18 cellular contexts compared by ENCODE assay signal in the genomic region with DNA sequence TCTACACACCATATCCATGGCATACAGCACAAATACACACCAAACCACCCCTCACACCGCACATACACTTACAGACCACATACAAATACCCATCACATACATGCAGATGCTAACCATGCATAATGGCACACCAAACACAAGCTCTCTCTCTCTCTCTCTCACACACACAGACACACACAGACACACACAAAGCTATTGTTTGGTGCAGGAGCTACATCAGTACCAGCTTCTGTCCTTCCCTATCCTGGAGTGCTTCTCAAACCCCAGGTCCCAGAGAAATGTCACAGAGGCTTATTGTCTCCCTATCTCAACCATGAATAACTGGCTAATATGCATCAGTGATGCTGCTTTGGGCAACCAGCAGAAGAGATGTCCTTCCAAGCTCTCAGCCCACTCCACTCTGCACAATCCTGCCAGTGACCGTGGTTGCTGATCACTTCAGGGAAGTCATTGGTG. TPM values are rescaled to one million over a fixed set of nuclear protein-coding genes. Genes with fewer than 3 reads are reported as not detected.
A peak's percentile ranks its signal among the peaks of the same experiment; 100 is the strongest.
DNase-seq lines count a peak whose midpoint lies in the region; ATAC-seq and TF ChIP-seq lines count a peak whose summit lies in the region.
"Had no signal": no experiment of that assay in that cellular context is flagged by ENCODE, and none has a peak within 500 bp of the region (broad histone marks: within the 10 kb centered on the region; RNA-seq: fewer than 3 reads in every experiment).

No MANE protein-coding gene starts in this region.

- H3K27me3 ChIP-seq in heart right ventricle, result peaks cover 0 to 16% (median 0%) of the 10 kb centered on the region in 7 donors

- peaks cover 35% of the 10 kb centered on the region for H3K27me3 Mint-ChIP-seq in activated naive CD4-positive, alpha-beta T cell treated with anti-CD3 and anti-CD28 coated beads, Interleukin-2, amount 10 ng/mL, durations not matched to agents 7 days and 5 days
- H3K27me3 Mint-ChIP-seq: stimulated activated naive CD8-positive, alpha-beta T cell treated with anti-CD3 and anti-CD28 coated beads, Interleukin-15, Interleukin-2, amounts not matched to agents 100 ng/mL and 50 ng/mL, for 24 hours had no signal

- TF ChIP-seq CTCF in heart right ventricle (IDR thresholded peaks at IDR 0.05), result no peak

- peaks cover 2% of the 10 kb centered on the region for H3K36me3 Mint-ChIP-seq in activated naive CD4-positive, alpha-beta T cell treated with anti-CD3 and anti-CD28 coated beads, Interleukin-2, amount 10 ng/mL, durations not matched to agents 7 days and 5 days
- H3K36me3 Mint-ChIP-seq: activated naive CD8-positive, alpha-beta T cell treated with anti-CD3 and anti-CD28 coated beads for 36 hours had no signal

- WGBS in heart right ventricle, 2 donors, result 93 to 97% methylated on average over 2 of the region's 2 CpGs
- 93% methylated on average over 2 of the region's 2 CpGs for WGBS in urinary bladder

- intact Hi-C loops in heart right ventricle (cut with DNase I), result no loop called here
- intact Hi-C loops in cardiac septum (cut with DNase I), result no loop called here

- H3K4me1 ChIP-seq in heart right ventricle (peaks cover 0 to 37% (median 23%) of the 10 kb centered on the region in 9 donors), urinary bladder (ENCODE audit: insufficient read depth) (peaks cover 4% of the 10 kb centered on the region)

- ATAC-seq in heart right ventricle, result no peak
- ATAC-seq in GM19324 (IDR thresholded peaks at IDR 0.05; ENCODE audit: low FRiP score, unreplicated experiment), result no peak

- no peak overlapping the region for H3K27ac Mint-ChIP-seq in activated naive CD4-positive, alpha-beta T cell treated with anti-CD3 and anti-CD28 coated beads, Interleukin-2, amount 10 ng/mL, durations not matched to agents 7 days and 5 days
- H3K27ac Mint-ChIP-seq: activated CD4-positive, alpha-beta T cell treated with anti-CD3 and anti-CD28 coated beads, Interleukin-2, amount 10 ng/mL, durations not matched to agents 24 days and 14 days; activated naive CD8-positive, alpha-beta T cell treated with anti-CD3 and anti-CD28 coated beads for 36 hours; stimulated activated naive CD8-positive, alpha-beta T cell treated with anti-CD3 and anti-CD28 coated beads, Interleukin-15, Interleukin-2, amounts not matched to agents 100 ng/mL and 50 ng/mL, for 24 hours had no signal

- no peaks in the 10 kb centered on the region for H3K9me3 ChIP-seq in heart right ventricle

- H3K27ac ChIP-seq in heart right ventricle, result peak overlapping the region in 7 of 10 donors; percentile 32 to 81 (median 66)
- H3K27ac ChIP-seq in cingulate gyrus (ENCODE audit: low read depth, low read length), result peak overlapping the region; percentile 96
- H3K27ac ChIP-seq in urinary bladder (ENCODE audit: low read depth), result peak overlapping the region; percentile 19

- CTCF ChIA-PET in activated naive CD4-positive, alpha-beta T cell treated with anti-CD3 and anti-CD28 coated beads, Interleukin-2, amount 10 ng/mL, durations not matched to agents 7 days and 5 days (lab: Charles Lee), result no interaction called here

- no peak for DNase-seq in heart right ventricle
- DNase-seq in cardiac septum (ENCODE audit: low spot score), result no peak
- DNase-seq in middle frontal gyrus (ENCODE audit: extremely low spot score, low spot score), result peak; percentile 69
- no peak for DNase-seq in activated naive CD4-positive, alpha-beta T cell treated with anti-CD3 and anti-CD28 coated beads, Interleukin-2, amount 10 ng/mL, durations not matched to agents 7 days and 5 days
- DNase-seq in stimulated activated CD4-positive, alpha-beta T cell treated with anti-CD3 and anti-CD28 coated beads, Interleukin-4, amount 100 ng/mL, for 1 hour, result no peak
- DNase-seq: activated naive CD8-positive, alpha-beta T cell treated with anti-CD3 and anti-CD28 coated beads for 36 hours; activated T-cell treated with anti-CD3 and anti-CD28 coated beads, Interleukin-2, amount 50 U/mL, for 1 hour; KBM-7; NCI-H1105; NCI-H2171; NK-92 treated with Interleukin-12 subunit alpha and Interleukin-12 subunit beta, amount 100 ng/mL, for 24 hours; SIG-M5 had no signal

- peaks cover 24% of the 10 kb centered on the region for H3K4me1 Mint-ChIP-seq in activated naive CD4-positive, alpha-beta T cell treated with anti-CD3 and anti-CD28 coated beads, Interleukin-2, amount 10 ng/mL, durations not matched to agents 7 days and 5 days

- H3K4me3 ChIP-seq in heart right ventricle (no peak overlapping the region), urinary bladder (ENCODE audit: low read depth, low read length) (no peak overlapping the region)

- H3K36me3 ChIP-seq in heart right ventricle, result no peaks in the 10 kb centered on the region
- H3K36me3 ChIP-seq in urinary bladder (ENCODE audit: insufficient read depth), result no peaks in the 10 kb centered on the region

- H3K9me3 Mint-ChIP-seq in activated naive CD4-positive, alpha-beta T cell treated with anti-CD3 and anti-CD28 coated beads, Interleukin-2, amount 10 ng/mL, durations not matched to agents 7 days and 5 days, result peaks cover 4% of the 10 kb centered on the region
- H3K9me3 Mint-ChIP-seq: activated CD4-positive, alpha-beta T cell treated with anti-CD3 and anti-CD28 coated beads, Interleukin-2, amount 10 ng/mL, durations not matched to agents 24 days and 14 days; activated naive CD8-positive, alpha-beta T cell treated with anti-CD3 and anti-CD28 coated beads for 36 hours had no signal

- H3K4me3 Mint-ChIP-seq in activated naive CD4-positive, alpha-beta T cell treated with anti-CD3 and anti-CD28 coated beads, Interleukin-2, amount 10 ng/mL, durations not matched to agents 7 days and 5 days, result no peak overlapping the region
- H3K4me3 Mint-ChIP-seq: activated CD4-positive, alpha-beta T cell treated with anti-CD3 and anti-CD28 coated beads, Interleukin-2, amount 10 ng/mL, durations not matched to agents 24 days and 14 days; activated naive CD8-positive, alpha-beta T cell treated with anti-CD3 and anti-CD28 coated beads for 36 hours; neural crest cell; stimulated activated naive CD8-positive, alpha-beta T cell treated with anti-CD3 and anti-CD28 coated beads, Interleukin-15, Interleukin-2, amounts not matched to agents 100 ng/mL and 50 ng/mL, for 24 hours had no signal

RNA-seq across cellular contexts. Expression of a gene that starts 36.5 kb away (rescaled TPM):
- total RNA-seq in heart right ventricle (10 to 100 TPM in 1 of 10 donors, 1 to 10 TPM in 9; 2.0 to 11.8 (median 3.8) TPM), cardiac septum (3.8 TPM), urinary bladder (59.4 TPM)
- polyA plus RNA-seq in heart right ventricle (10 to 100 TPM in 1 of 2 donors, 1 to 10 TPM in 1; 3.3 to 11.1 TPM), urinary bladder (31.1 TPM)

Comparison
In these comparisons a context has a peak if more than half of its experiments do, and no peak if none do; other contexts are left out.
1. H3K27ac ChIP-seq: peak in every context shown above with its lines; median percentile 96 in cingulate gyrus; 66 in heart right ventricle; 19 in urinary bladder.